9 cellular contexts compared by ENCODE assay signal in genomic region chr11:118406599-118407166, GRCh38. TPM values are rescaled to one million over a fixed set of nuclear protein-coding genes. Genes with fewer than 3 reads are reported as not detected.
A peak's percentile ranks its signal among the peaks of the same experiment; 100 is the strongest.
DNase-seq lines count a peak whose midpoint lies in the region; ATAC-seq and TF ChIP-seq lines count a peak whose summit lies in the region.
"Had no signal": no experiment of that assay in that cellular context is flagged by ENCODE, and none has a peak within 500 bp of the region (broad histone marks: within the 10 kb centered on the region; RNA-seq: fewer than 3 reads in every experiment).

No MANE protein-coding gene starts in this region.

- no peaks in the 10 kb centered on the region for H3K9me3 Mint-ChIP-seq in neural progenitor cell
- H3K9me3 Mint-ChIP-seq in endothelial cell (ENCODE audit: unreplicated experiment) = no peaks in the 10 kb centered on the region
- H3K9me3 Mint-ChIP-seq: endodermal cell had no signal

- peaks cover 28% of the 10 kb centered on the region for H4K20me1 ChIP-seq in neural progenitor cell (ENCODE audit: low read depth)

- no peak overlapping the region for H2AFZ ChIP-seq in neural progenitor cell (replicated peaks)

- peaks cover 4% of the 10 kb centered on the region for H3F3A ChIP-seq in neural progenitor cell (ENCODE audit: low read depth)

- DNase-seq in DMS79 (lab: John Stamatoyannopoulos, UW) (peak; percentile 97), NCI-H1417 (lab: John Stamatoyannopoulos, UW) (peak; percentile 27 to 98 (median 89)), adipocyte (ENCODE audit: low read depth) (peak; percentile 22), neural progenitor cell (ENCODE audit: low spot score) (no peak), endothelial cell (ENCODE audit: low spot score) (no peak), left colon (no peak), GM10266 (ENCODE audit: extremely low spot score) (no peak)
- DNase-seq: endodermal cell, NCI-H446 treated with DMSO at 0.1 percent for 48 hours had no signal

- H3K4me3 Mint-ChIP-seq in neural progenitor cell (no peak overlapping the region), endothelial cell (ENCODE audit: unreplicated experiment) (no peak overlapping the region)
- H3K4me3 Mint-ChIP-seq: endodermal cell had no signal

- H3K36me3 Mint-ChIP-seq in neural progenitor cell = peaks cover 5% of the 10 kb centered on the region
- H3K36me3 Mint-ChIP-seq in endothelial cell (ENCODE audit: low read depth, unreplicated experiment) = peaks cover 13% of the 10 kb centered on the region

- peaks cover 32% of the 10 kb centered on the region for H3K4me1 ChIP-seq in adipocyte (ENCODE audit: control insufficient read depth, insufficient read depth, low read length)
- no peaks in the 10 kb centered on the region for H3K4me1 ChIP-seq in neural progenitor cell

- H3K9me3 ChIP-seq in adipocyte (ENCODE audit: control insufficient read depth, low read length) (no peaks in the 10 kb centered on the region), neural progenitor cell (ENCODE audit: low read depth) (no peaks in the 10 kb centered on the region)

- no peak overlapping the region for H3K9ac ChIP-seq in adipocyte (ENCODE audit: low read length)
- H3K9ac ChIP-seq in neural progenitor cell = no peak overlapping the region

- H3K79me2 ChIP-seq in neural progenitor cell (ENCODE audit: low read depth) = peaks cover 65% of the 10 kb centered on the region

- H3K4me1 Mint-ChIP-seq in neural progenitor cell (peaks cover 16% of the 10 kb centered on the region), endothelial cell (ENCODE audit: unreplicated experiment) (peaks cover 16% of the 10 kb centered on the region)

- H3K27ac Mint-ChIP-seq in neural progenitor cell (peak overlapping the region; percentile 68), endothelial cell (ENCODE audit: unreplicated experiment) (no peak overlapping the region)
- H3K27ac Mint-ChIP-seq: endodermal cell had no signal

- H3K27ac ChIP-seq in neural progenitor cell = no peak overlapping the region

- H3K27me3 ChIP-seq in adipocyte (replicated peaks; ENCODE audit: control insufficient read depth, insufficient read depth, low read length) (no peaks in the 10 kb centered on the region), neural progenitor cell (no peaks in the 10 kb centered on the region)

- H3K36me3 ChIP-seq in adipocyte (ENCODE audit: control insufficient read depth, insufficient read depth, low read length, severe bottlenecking) (peaks cover 44% of the 10 kb centered on the region), neural progenitor cell (no peaks in the 10 kb centered on the region)

- TF ChIP-seq CTCF in neural progenitor cell (IDR thresholded peaks at IDR 0.05) (no peak), endothelial cell (IDR thresholded peaks at IDR 0.05; ENCODE audit: unreplicated experiment) (no peak), GM10266 (IDR thresholded peaks at IDR 0.05; ENCODE audit: control insufficient read depth, insufficient read depth, low read depth, missing control alignments) (no peak)

- H3K27me3 Mint-ChIP-seq in neural progenitor cell (ENCODE audit: insufficient read depth, low read depth) (peaks cover 2% of the 10 kb centered on the region), endothelial cell (ENCODE audit: unreplicated experiment) (peaks cover 8% of the 10 kb centered on the region)

- no peak for ATAC-seq in left colon

- H3K4me3 ChIP-seq in adipocyte (ENCODE audit: low read length) (no peak overlapping the region), neural progenitor cell (no peak overlapping the region)

- no peak overlapping the region for H3K4me2 ChIP-seq in neural progenitor cell

- intact Hi-C loops in left colon (cut with DNase I, micrococcal nuclease) = loop anchor here in 1 of 2 donors (10.0 kb wide), 1 partner anchor 78 kb away; no protein-coding TSS in a partner anchor

RNA-seq across cellular contexts. Expression of gene ATP5MG, which starts 5.3 kb away (rescaled TPM):
- total RNA-seq in neural progenitor cell (ENCODE audit: low replicate concordance) (42.6 and 113 TPM in 2 replicates), endothelial cell (ENCODE audit: unreplicated experiment) (280 TPM), left colon (100 to 1,000 TPM; 233 to 328 TPM)

RNA-seq across cellular contexts. Expression of gene KMT2A, which starts 29.6 kb away (rescaled TPM):
- total RNA-seq in neural progenitor cell (ENCODE audit: low replicate concordance) (63.6 and 73.8 TPM in 2 replicates), endothelial cell (ENCODE audit: unreplicated experiment) (104 TPM), left colon (10 to 100 TPM; 41.9 to 45.2 TPM)

RNA-seq across cellular contexts. Expression of gene UBE4A, which starts 47.3 kb away (rescaled TPM):
- total RNA-seq in neural progenitor cell (ENCODE audit: low replicate concordance) = 36.1 and 45.0 TPM in 2 replicates
- 32.0 TPM for total RNA-seq in endothelial cell (ENCODE audit: unreplicated experiment)
- 10 to 100 TPM; 40.3 to 45.6 TPM for total RNA-seq in left colon

Comparison
In these comparisons a context has a peak if more than half of its experiments do, and no peak if none do; other contexts are left out.
1. DNase-seq: peak in DMS79 (single experiment), NCI-H1417 (3 of 3) and adipocyte (single experiment); none in neural progenitor cell (single experiment), endothelial cell (single experiment), left colon (0 of 2) and GM10266 (single experiment).